Comparison of ENCODE assay signal across 2 cellular contexts in the genomic region with DNA sequence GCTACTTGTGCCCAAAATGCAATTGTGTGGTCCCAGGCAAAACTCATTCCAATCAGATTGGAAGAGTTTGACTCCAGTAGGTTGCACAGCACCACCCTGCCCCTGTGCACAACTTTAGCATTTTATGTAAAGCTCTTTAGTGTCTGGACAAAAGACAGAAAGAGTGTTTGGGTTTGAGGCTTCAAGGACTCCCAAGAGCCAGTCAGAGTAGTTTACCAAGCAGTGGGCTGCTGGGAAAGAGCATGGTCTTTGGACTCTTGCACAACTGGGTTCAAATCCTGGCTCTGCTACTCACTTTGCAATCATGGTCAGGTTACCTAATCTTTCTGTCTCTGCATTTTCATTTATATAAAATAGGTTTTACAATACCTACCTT.
TF ChIP-seq lines count a peak whose summit lies in the region.

No MANE protein-coding gene starts in this region.

TF ChIP-seq in K562, 482 proteins besides CTCF, POLR2A, EP300 and RAD21 (continued from another document):
- TF ChIP-seq, protein P1, sequence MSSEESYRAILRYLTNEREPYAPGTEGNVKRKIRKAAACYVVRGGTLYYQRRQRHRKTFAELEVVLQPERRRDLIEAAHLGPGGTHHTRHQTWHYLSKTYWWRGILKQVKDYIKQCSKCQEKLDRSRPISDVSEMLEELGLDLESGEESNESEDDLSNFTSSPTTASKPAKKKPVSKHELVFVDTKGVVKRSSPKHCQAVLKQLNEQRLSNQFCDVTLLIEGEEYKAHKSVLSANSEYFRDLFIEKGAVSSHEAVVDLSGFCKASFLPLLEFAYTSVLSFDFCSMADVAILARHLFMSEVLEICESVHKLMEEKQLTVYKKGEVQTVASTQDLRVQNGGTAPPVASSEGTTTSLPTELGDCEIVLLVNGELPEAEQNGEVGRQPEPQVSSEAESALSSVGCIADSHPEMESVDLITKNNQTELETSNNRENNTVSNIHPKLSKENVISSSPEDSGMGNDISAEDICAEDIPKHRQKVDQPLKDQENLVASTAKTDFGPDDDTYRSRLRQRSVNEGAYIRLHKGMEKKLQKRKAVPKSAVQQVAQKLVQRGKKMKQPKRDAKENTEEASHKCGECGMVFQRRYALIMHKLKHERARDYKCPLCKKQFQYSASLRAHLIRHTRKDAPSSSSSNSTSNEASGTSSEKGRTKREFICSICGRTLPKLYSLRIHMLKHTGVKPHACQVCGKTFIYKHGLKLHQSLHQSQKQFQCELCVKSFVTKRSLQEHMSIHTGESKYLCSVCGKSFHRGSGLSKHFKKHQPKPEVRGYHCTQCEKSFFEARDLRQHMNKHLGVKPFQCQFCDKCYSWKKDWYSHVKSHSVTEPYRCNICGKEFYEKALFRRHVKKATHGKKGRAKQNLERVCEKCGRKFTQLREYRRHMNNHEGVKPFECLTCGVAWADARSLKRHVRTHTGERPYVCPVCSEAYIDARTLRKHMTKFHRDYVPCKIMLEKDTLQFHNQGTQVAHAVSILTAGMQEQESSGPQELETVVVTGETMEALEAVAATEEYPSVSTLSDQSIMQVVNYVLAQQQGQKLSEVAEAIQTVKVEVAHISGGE (CRISPR knock-in tag; IDR thresholded peaks at IDR 0.05), result 0 out of 6 replicates have a peak, but pooled peaks of 1 of the 3 experiments have one; percentile 29
- TF ChIP-seq MLLT1 (IDR thresholded peaks at IDR 0.05) (no peak), TRIM28 (IDR thresholded peaks at IDR 0.05) (no peak), MECOM (CRISPR knock-in tag; IDR thresholded peaks at IDR 0.05) (no peak)

TF ChIP-seq in HepG2, 621 proteins besides CTCF, POLR2A, EP300 and RAD21 (continued from another document and continues in another):
- 0 out of 2 replicates have a peak, but pooled peaks have one; percentile 22 for TF ChIP-seq ZBTB26 (CRISPR knock-in tag; IDR thresholded peaks at IDR 0.05; ENCODE audit: borderline replicate concordance)
- no peak for TF ChIP-seq KLF13 (CRISPR knock-in tag; IDR thresholded peaks at IDR 0.05)
- no peak for TF ChIP-seq ZNF333 (CRISPR knock-in tag; IDR thresholded peaks at IDR 0.05; ENCODE audit: borderline replicate concordance)
- TF ChIP-seq ZNF335 (CRISPR knock-in tag; IDR thresholded peaks at IDR 0.05), result 0 out of 2 replicates have a peak, but pooled peaks have one; percentile 39
- 0 out of 2 replicates have a peak, but pooled peaks have one; percentile 22 for TF ChIP-seq ZFP36L1 (CRISPR knock-in tag; IDR thresholded peaks at IDR 0.05)
- peak; percentile 31; the same call in 1 of the 2 replicates for TF ChIP-seq RXRA (CRISPR knock-in tag; IDR thresholded peaks at IDR 0.05)
- TF ChIP-seq CEBPB (IDR thresholded peaks at IDR 0.05; ENCODE audit: borderline replicate concordance, low read depth, low read length), result peak; percentile 97
- no peak for TF ChIP-seq ZNF180 (CRISPR knock-in tag; IDR thresholded peaks at IDR 0.05; ENCODE audit: borderline replicate concordance, low read depth)
- TF ChIP-seq THRA (CRISPR knock-in tag; IDR thresholded peaks at IDR 0.05; ENCODE audit: borderline replicate concordance), result peak; percentile 69; the same call in 1 of the 2 replicates
- TF ChIP-seq TBP (CRISPR knock-in tag; IDR thresholded peaks at IDR 0.05), result no peak
- TF ChIP-seq RXRB (CRISPR knock-in tag; IDR thresholded peaks at IDR 0.05; ENCODE audit: borderline replicate concordance), result peak; percentile 84
- peak; percentile 54; the same call in 1 of the 2 replicates for TF ChIP-seq ZNF768 (CRISPR knock-in tag; IDR thresholded peaks at IDR 0.05)
- peak; percentile 48; the same call in 1 of the 2 replicates for TF ChIP-seq NR2F6 (IDR thresholded peaks at IDR 0.05)
- TF ChIP-seq NR2F6 (CRISPR knock-in tag; IDR thresholded peaks at IDR 0.05), result peak; percentile 68
- TF ChIP-seq RNF219 (CRISPR knock-in tag; IDR thresholded peaks at IDR 0.05), result no peak
- peak; percentile 40; the same call in 1 of the 2 replicates for TF ChIP-seq ZNF362 (CRISPR knock-in tag; IDR thresholded peaks at IDR 0.05; ENCODE audit: borderline replicate concordance)
- TF ChIP-seq MTA1 (CRISPR knock-in tag; IDR thresholded peaks at IDR 0.05; ENCODE audit: borderline replicate concordance), result no peak; the same call in 1 of the 2 replicates
- TF ChIP-seq SNRNP70 (IDR thresholded peaks at IDR 0.05; ENCODE audit: low read depth, low read length), result no peak
- TF ChIP-seq, protein P2, sequence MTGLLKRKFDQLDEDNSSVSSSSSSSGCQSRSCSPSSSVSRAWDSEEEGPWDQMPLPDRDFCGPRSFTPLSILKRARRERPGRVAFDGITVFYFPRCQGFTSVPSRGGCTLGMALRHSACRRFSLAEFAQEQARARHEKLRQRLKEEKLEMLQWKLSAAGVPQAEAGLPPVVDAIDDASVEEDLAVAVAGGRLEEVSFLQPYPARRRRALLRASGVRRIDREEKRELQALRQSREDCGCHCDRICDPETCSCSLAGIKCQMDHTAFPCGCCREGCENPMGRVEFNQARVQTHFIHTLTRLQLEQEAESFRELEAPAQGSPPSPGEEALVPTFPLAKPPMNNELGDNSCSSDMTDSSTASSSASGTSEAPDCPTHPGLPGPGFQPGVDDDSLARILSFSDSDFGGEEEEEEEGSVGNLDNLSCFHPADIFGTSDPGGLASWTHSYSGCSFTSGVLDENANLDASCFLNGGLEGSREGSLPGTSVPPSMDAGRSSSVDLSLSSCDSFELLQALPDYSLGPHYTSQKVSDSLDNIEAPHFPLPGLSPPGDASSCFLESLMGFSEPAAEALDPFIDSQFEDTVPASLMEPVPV (CRISPR knock-in tag; IDR thresholded peaks at IDR 0.05), result no peak
- TF ChIP-seq ZKSCAN1 (IDR thresholded peaks at IDR 0.05; ENCODE audit: low read length), result no peak
- 0 out of 2 replicates have a peak, but pooled peaks have one; percentile 28 for TF ChIP-seq ZSCAN9 (CRISPR knock-in tag; IDR thresholded peaks at IDR 0.05; ENCODE audit: borderline replicate concordance)
- TF ChIP-seq GRHL1 (CRISPR knock-in tag; conservative IDR thresholded peaks at IDR 0.05), result no peak
- peak; percentile 48; the same call in 1 of the 2 replicates for TF ChIP-seq HOXA3 (CRISPR knock-in tag; IDR thresholded peaks at IDR 0.05)
- no peak for TF ChIP-seq HNRNPH1 (optimal IDR thresholded peaks at IDR 0.05; ENCODE audit: low read depth, low read length)
- TF ChIP-seq ZNF24 (IDR thresholded peaks at IDR 0.05), result no peak
- no peak; the same call in 1 of the 2 replicates for TF ChIP-seq FOXM1 (CRISPR knock-in tag; IDR thresholded peaks at IDR 0.05)
- no peak for TF ChIP-seq BRD4 (CRISPR knock-in tag; IDR thresholded peaks at IDR 0.05)
- peak; percentile 62; the same call in 1 of the 2 replicates for TF ChIP-seq MAX (IDR thresholded peaks at IDR 0.05)
- TF ChIP-seq KAT2B (IDR thresholded peaks at IDR 0.05; ENCODE audit: borderline replicate concordance, low read depth, low read length), result no peak
- TF ChIP-seq ZKSCAN8 (CRISPR knock-in tag; IDR thresholded peaks at IDR 0.05; ENCODE audit: borderline replicate concordance), result peak; percentile 69; the same call in 1 of the 2 replicates
- TF ChIP-seq GLMP (CRISPR knock-in tag; IDR thresholded peaks at IDR 0.05; ENCODE audit: borderline replicate concordance), result no peak
- TF ChIP-seq ZNF749 (CRISPR knock-in tag; IDR thresholded peaks at IDR 0.05; ENCODE audit: borderline replicate concordance), result no peak
- peak; percentile 77 for TF ChIP-seq HDAC2 (CRISPR knock-in tag; IDR thresholded peaks at IDR 0.05)
- no peak for TF ChIP-seq BHLHE40 (IDR thresholded peaks at IDR 0.05; ENCODE audit: low read length)
- TF ChIP-seq RFXAP (CRISPR knock-in tag; IDR thresholded peaks at IDR 0.05; ENCODE audit: borderline replicate concordance), result no peak
- TF ChIP-seq EHMT2 (IDR thresholded peaks at IDR 0.05; ENCODE audit: borderline replicate concordance, low read depth, low read length), result peak; percentile 63; the same call in 1 of the 2 replicates
- 0 out of 2 replicates have a peak, but pooled peaks have one; percentile 63 for TF ChIP-seq ZNF574 (CRISPR knock-in tag; IDR thresholded peaks at IDR 0.05)
